Comparison of ENCODE assay signal across 8 cellular contexts in the genomic region with DNA sequence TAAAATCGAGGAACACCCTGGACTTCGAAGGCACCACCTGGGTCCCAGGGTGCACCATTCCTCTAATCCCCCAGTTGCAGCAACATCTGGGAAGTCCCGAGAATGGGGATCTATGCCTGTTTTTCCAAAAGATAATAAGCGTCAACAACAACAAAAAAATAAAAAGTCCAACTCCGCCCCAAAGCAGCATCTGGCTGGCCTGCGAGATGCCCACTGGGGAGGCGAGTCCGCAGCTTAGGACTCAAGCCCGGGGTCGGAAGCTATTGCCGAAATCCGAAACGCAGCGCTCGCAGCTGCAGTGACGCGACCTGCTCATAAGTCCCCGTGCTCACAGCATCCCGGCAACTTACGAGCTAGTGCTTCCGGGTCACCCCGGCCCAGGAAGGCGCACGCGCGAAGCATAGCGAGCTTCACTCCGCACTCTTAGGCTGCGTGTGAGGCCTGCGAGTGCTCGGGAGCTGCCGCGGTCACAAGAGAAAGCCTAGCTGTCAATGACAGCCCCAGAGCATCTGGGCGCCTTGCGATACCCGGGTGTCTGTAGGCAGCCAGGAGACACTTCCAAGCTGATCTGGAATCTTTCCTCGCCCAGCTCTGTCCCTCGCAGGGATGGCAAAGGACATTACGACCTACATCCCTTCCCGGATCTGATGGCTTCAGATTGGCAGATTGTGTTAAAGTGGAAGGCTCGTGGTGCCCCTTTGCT. TPM values are rescaled to one million over a fixed set of nuclear protein-coding genes. Genes with fewer than 3 reads are reported as not detected.
DNase-seq lines count a peak whose midpoint lies in the region; ATAC-seq, FAIRE-seq and TF ChIP-seq lines count a peak whose summit lies in the region.

No MANE protein-coding gene starts in this region.

- H3F3A ChIP-seq in OCI-LY1 (ENCODE audit: insufficient read depth, low read length): peaks cover 8% of the 10 kb centered on the region; the same call in 1 of the 2 replicates

- H4K20me1 ChIP-seq in OCI-LY1 (ENCODE audit: insufficient read depth, low read length) (no peaks in the 10 kb centered on the region), endothelial cell of umbilical vein (replicated peaks; ENCODE audit: control insufficient read depth, extremely low read depth, insufficient read depth, low read length) (no peaks in the 10 kb centered on the region)

- peak; percentile 98 for ATAC-seq in GM21515 (IDR thresholded peaks at IDR 0.05; ENCODE audit: unreplicated experiment)

- POLR2A ChIA-PET in endothelial cell of umbilical vein (lab: Charles Lee): interaction anchor here (0.9 to 1.2 kb wide), 6 partner anchors 10 to 118 kb away, joined by 3 to 19 read pairs (median 6); partner anchors contain the start of genes LTN1, RWDD2B and USP16

- peak; percentile 99 for TF ChIP-seq POLR2A in endothelial cell of umbilical vein (IDR thresholded peaks at IDR 0.05; ENCODE audit: low read depth, low read length)

- H3K79me2 ChIP-seq in OCI-LY1 (ENCODE audit: insufficient read depth, low read length) (no peaks in the 10 kb centered on the region), endothelial cell of umbilical vein (ENCODE audit: control insufficient read depth, insufficient read depth, low read length) (no peaks in the 10 kb centered on the region)

- BruUV-seq in endothelial cell of umbilical vein (replicated peaks; lab: Mats Ljungman, UMichigan): TSS peak; percentile 89

- CTCF ChIA-PET in endothelial cell of umbilical vein (lab: Charles Lee): interaction anchor here (0.9 to 1.7 kb wide), 4 partner anchors 10 to 23 kb away, joined by 4 to 9 read pairs (median 6); partner anchors contain the start of genes LTN1, RWDD2B and USP16

- FAIRE-seq in D721Med (lab: Jason Lieb, UNC) (peak; percentile 79), endothelial cell of umbilical vein (lab: Jason Lieb, UNC) (peak; percentile 96)

- no peaks in the 10 kb centered on the region for H3K4me1 ChIP-seq in HUES64 (ENCODE audit: insufficient read depth, low read length)
- peaks cover 10% of the 10 kb centered on the region for H3K4me1 ChIP-seq in OCI-LY1 (ENCODE audit: insufficient read depth, low read length, severe bottlenecking)
- H3K4me1 ChIP-seq in endothelial cell of umbilical vein (ENCODE audit: control insufficient read depth, extremely low read depth, insufficient read depth, low read length): peaks cover 8% of the 10 kb centered on the region

- H3K27me3 ChIP-seq in HUES64 (ENCODE audit: insufficient read depth, low read length) (no peaks in the 10 kb centered on the region), OCI-LY1 (ENCODE audit: insufficient read depth, low read length) (no peaks in the 10 kb centered on the region), endothelial cell of umbilical vein (ENCODE audit: control insufficient read depth in 2 of 2, insufficient read depth in 2 of 2, low read length in 2 of 2) (no peaks in the 10 kb centered on the region)

- H2AFZ ChIP-seq in OCI-LY1 (ENCODE audit: low read length) (no peak overlapping the region), endothelial cell of umbilical vein (ENCODE audit: low read depth, low read length) (peak overlapping the region; percentile 97)

- dilution Hi-C loops in endothelial cell of umbilical vein (cut with MboI; ENCODE audit: extremely low pct_ligation_motif_present, low sequenced_read_pairs): no loop called here

- TF ChIP-seq CTCF in D721Med (IDR thresholded peaks at IDR 0.05; ENCODE audit: insufficient read depth, missing control alignments) (no peak), OCI-LY1 (IDR thresholded peaks at IDR 0.05; ENCODE audit: low read length) (no peak), endothelial cell of umbilical vein (IDR thresholded peaks at IDR 0.05; ENCODE audit: extremely low read depth in 1 of 2, insufficient read depth in 1 of 2, low read depth in 1 of 2, low read length in 2 of 2) (no peak)

- H3K4me3 ChIP-seq in HUES64 (ENCODE audit: low read length) (peak overlapping the region; percentile 82), OCI-LY1 (ENCODE audit: low read depth, low read length, poor library complexity, severe bottlenecking) (peak overlapping the region; percentile 88), endothelial cell of umbilical vein (replicated peaks in 1 of 3; ENCODE audit: insufficient read depth in 1 of 3, low read depth in 1 of 3, low read length in 3 of 3) (peak overlapping the region; percentile 50 to 89 (median 64))

- H3K36me3 ChIP-seq in HUES64 (ENCODE audit: insufficient read depth, low read length): no peaks in the 10 kb centered on the region
- H3K36me3 ChIP-seq in OCI-LY1 (ENCODE audit: insufficient read depth, low read length): peaks cover 20% of the 10 kb centered on the region
- H3K36me3 ChIP-seq in endothelial cell of umbilical vein (ENCODE audit: control insufficient read depth in 2 of 2, extremely low read depth in 1 of 2, insufficient read depth in 2 of 2, low read length in 2 of 2): peaks cover 1% of the 10 kb centered on the region in 2 experiments

- intact Hi-C loops in endothelial cell of umbilical vein (cut with micrococcal nuclease): loop anchor here (1.0 to 2.0 kb wide), 4 partner anchors 9 to 117 kb away; partner anchors contain the start of genes CCT8 and USP16

- DNase-seq in D721Med (ENCODE audit: insufficient read length, low spot score) (peak; percentile 70), activated T-cell treated with anti-CD3 and anti-CD28 coated beads for 1 hour (ENCODE audit: low read depth) (peak; percentile 90), endothelial cell of umbilical vein (ENCODE audit: low read depth, low spot score) (peak; percentile 97), midbrain (lab: John Stamatoyannopoulos, UW) (peak; percentile 98)
- peak; percentile 86 to 91 for DNase-seq in stimulated activated CD8-positive, alpha-beta memory T cell treated with anti-CD3 and anti-CD28 coated beads, Interleukin-15, amount 100 ng/mL, for 48 hours (ENCODE audit: low read depth in 2 of 2)

- H3K27ac ChIP-seq in HUES64 (ENCODE audit: low read depth, low read length) (peak overlapping the region; percentile 79), OCI-LY1 (ENCODE audit: low read depth, low read length, poor library complexity, severe bottlenecking) (peak overlapping the region; percentile 81), endothelial cell of umbilical vein (ENCODE audit: insufficient read depth, low read depth, low read length) (peak overlapping the region; percentile 86)

- H3K9me3 ChIP-seq in HUES64 (ENCODE audit: insufficient read depth, low read depth, low read length) (no peaks in the 10 kb centered on the region), OCI-LY1 (ENCODE audit: low read length) (no peaks in the 10 kb centered on the region), endothelial cell of umbilical vein (replicated peaks; ENCODE audit: control insufficient read depth, insufficient read depth, low read length) (no peaks in the 10 kb centered on the region)

- no peaks in the 10 kb centered on the region for H3K9me1 ChIP-seq in endothelial cell of umbilical vein (replicated peaks; ENCODE audit: control insufficient read depth, extremely low read depth, insufficient read depth, low read length)

- H3K9me2 ChIP-seq in OCI-LY1 (ENCODE audit: low read depth, low read length): no peaks in the 10 kb centered on the region

- peak overlapping the region; percentile 85 for H3K9ac ChIP-seq in HUES64 (ENCODE audit: low read depth, low read length)
- peak overlapping the region; percentile 96 for H3K9ac ChIP-seq in OCI-LY1 (ENCODE audit: low read length)
- H3K9ac ChIP-seq in endothelial cell of umbilical vein (replicated peaks; ENCODE audit: extremely low read depth, insufficient read depth, low read length): peak overlapping the region; percentile 98

- WGBS in HUES64: 3% methylated on average over 41 of the region's 41 CpGs

- H3K4me2 ChIP-seq in OCI-LY1 (ENCODE audit: low read length) (peak overlapping the region; percentile 73), endothelial cell of umbilical vein (ENCODE audit: insufficient read depth, low read length) (peak overlapping the region; percentile 97)

TF ChIP-seq in endothelial cell of umbilical vein, 7 proteins besides CTCF, POLR2A, EP300 and RAD21 (continues in another document):
- TF ChIP-seq FOS (IDR thresholded peaks at IDR 0.05; ENCODE audit: borderline replicate concordance, insufficient read depth, low read length): no peak
- peak; percentile 71 for TF ChIP-seq MYC (IDR thresholded peaks at IDR 0.05; ENCODE audit: low read depth, low read length)

RNA-seq across cellular contexts. Expression of gene LTN1, which starts 9.9 kb away (rescaled TPM):
- polyA plus RNA-seq in HUES64 (2013, experiment 1 of 2): 14.2 TPM
- polyA plus RNA-seq in HUES64 (2013, experiment 2 of 2): 15.4 TPM
- total RNA-seq in endothelial cell of umbilical vein: 21.5 and 23.0 TPM in 2 replicates
- polyA plus RNA-seq in endothelial cell of umbilical vein: 2.9 and 3.8 TPM in 2 replicates
- 3.3 and 3.7 TPM in 2 replicates for polyA plus RNA-seq in endothelial cell of umbilical vein (2011; cell fraction: cytosol; rRNA removed)
- polyA plus RNA-seq in endothelial cell of umbilical vein (2011; cell fraction: nucleus; rRNA removed): 14.0 and 14.1 TPM in 2 replicates
- 14.9 and 17.1 TPM in 2 replicates for polyA plus RNA-seq in endothelial cell of umbilical vein (2012)
- 24.3 and 25.9 TPM in 2 replicates for polyA minus RNA-seq in endothelial cell of umbilical vein
- polyA minus RNA-seq in endothelial cell of umbilical vein (2011; cell fraction: cytosol; rRNA and poly(A)+ RNA removed): 10.9 TPM
- polyA minus RNA-seq in endothelial cell of umbilical vein (2011; cell fraction: nucleus; rRNA and poly(A)+ RNA removed): 31.2 and 54.0 TPM in 2 replicates

RNA-seq across cellular contexts. Expression of gene RWDD2B, which starts 16.6 kb away (rescaled TPM):
- polyA plus RNA-seq in HUES64 (2013, experiment 1 of 2): 9.0 TPM
- 10.5 TPM for polyA plus RNA-seq in HUES64 (2013, experiment 2 of 2)
- 15.8 and 16.4 TPM in 2 replicates for total RNA-seq in endothelial cell of umbilical vein
- 8.7 and 10.5 TPM in 2 replicates for polyA plus RNA-seq in endothelial cell of umbilical vein
- polyA plus RNA-seq in endothelial cell of umbilical vein (2011; cell fraction: cytosol; rRNA removed): 14.2 and 16.3 TPM in 2 replicates
- 6.8 and 8.1 TPM in 2 replicates for polyA plus RNA-seq in endothelial cell of umbilical vein (2011; cell fraction: nucleus; rRNA removed)
- 18.6 and 21.2 TPM in 2 replicates for polyA plus RNA-seq in endothelial cell of umbilical vein (2012)
- 8.5 and 9.1 TPM in 2 replicates for polyA minus RNA-seq in endothelial cell of umbilical vein
- polyA minus RNA-seq in endothelial cell of umbilical vein (2011; cell fraction: cytosol; rRNA and poly(A)+ RNA removed): 15.8 TPM
- 1.9 and 4.3 TPM in 2 replicates for polyA minus RNA-seq in endothelial cell of umbilical vein (2011; cell fraction: nucleus; rRNA and poly(A)+ RNA removed)

RNA-seq across cellular contexts. Expression of gene USP16, which starts 21.9 kb away (rescaled TPM):
- polyA plus RNA-seq in HUES64 (2013, experiment 1 of 2): 18.1 TPM
- polyA plus RNA-seq in HUES64 (2013, experiment 2 of 2): 17.7 TPM
- 29.3 and 31.3 TPM in 2 replicates for total RNA-seq in endothelial cell of umbilical vein
- 4.0 and 5.9 TPM in 2 replicates for polyA plus RNA-seq in endothelial cell of umbilical vein
- 12.8 TPM in 2 replicates for polyA plus RNA-seq in endothelial cell of umbilical vein (2011; cell fraction: cytosol; rRNA removed)
- 27.1 and 38.2 TPM in 2 replicates for polyA plus RNA-seq in endothelial cell of umbilical vein (2011; cell fraction: nucleus; rRNA removed)
- polyA plus RNA-seq in endothelial cell of umbilical vein (2012): 22.7 and 31.6 TPM in 2 replicates
- 10.8 and 11.6 TPM in 2 replicates for polyA minus RNA-seq in endothelial cell of umbilical vein
- polyA minus RNA-seq in endothelial cell of umbilical vein (2011; cell fraction: cytosol; rRNA and poly(A)+ RNA removed): 11.1 TPM
- polyA minus RNA-seq in endothelial cell of umbilical vein (2011; cell fraction: nucleus; rRNA and poly(A)+ RNA removed): 14.8 and 20.9 TPM in 2 replicates

Comparison
In these comparisons a context has a peak if more than half of its experiments do, and no peak if none do; other contexts are left out.
1. Peak in every context shown above with its lines: DNase-seq, ATAC-seq, H3K4me3 ChIP-seq and H3K27ac ChIP-seq.